In genomic region chr9:98230354-98230753, GRCh38 we compare ENCODE assay signal across 26 cellular contexts. TPM values are rescaled to one million over a fixed set of nuclear protein-coding genes. Genes with fewer than 3 reads are reported as not detected.
DNase-seq lines count a peak whose midpoint lies in the region; ATAC-seq and TF ChIP-seq lines count a peak whose summit lies in the region.
"Had no signal": no experiment of that assay in that cellular context is flagged by ENCODE, and none has a peak within 500 bp of the region (broad histone marks: within the 10 kb centered on the region; RNA-seq: fewer than 3 reads in every experiment).

No MANE protein-coding gene starts in this region.

- H3K27me3 Mint-ChIP-seq in dendritic cell treated with granulocyte-macrophage colony-stimulating factor and Interleukin-4, amounts not matched to agents 40 ng/mL and 50 ng/mL, for 4 days, result no peaks in the 10 kb centered on the region
- H3K27me3 Mint-ChIP-seq in nephron progenitor cell (ENCODE audit: low read depth, poor library complexity), result no peaks in the 10 kb centered on the region
- H3K27me3 Mint-ChIP-seq in activated T-helper 2 cell treated with anti-CD3 and anti-CD28 coated beads, Interferon-gamma antibody, Interleukin-2, Interleukin-4, amounts not matched to agents 10 μg/mL and 5 μg/mL and 100 μg/mL, durations not matched to agents 14 hours and 24 hours and 36 hours (ENCODE audit: low read depth), result no peaks in the 10 kb centered on the region
- H3K27me3 Mint-ChIP-seq: activated CD4-positive, alpha-beta T cell treated with anti-CD3 and anti-CD28 coated beads, Interleukin-2, amount 10 ng/mL, durations not matched to agents 24 days and 14 days; activated T-cell treated with anti-CD3 and anti-CD28 coated beads, Interleukin-2, amount 50 U/mL, for 24 hours; CD4-positive, alpha-beta memory T cell had no signal

- TF ChIP-seq CTCF in LNCaP clone FGC (IDR thresholded peaks at IDR 0.05; ENCODE audit: control insufficient read depth, extremely low read depth, insufficient read depth) (no peak), nephron progenitor cell (IDR thresholded peaks at IDR 0.05) (no peak), upper lobe of right lung (IDR thresholded peaks at IDR 0.05) (no peak)

- peak; percentile 87 for DNase-seq in LNCaP clone FGC (ENCODE audit: low read depth)
- DNase-seq in nephron progenitor cell, result no peak
- peak; percentile 43 for DNase-seq in upper lobe of right lung
- DNase-seq in activated T-helper 2 cell treated with anti-CD3 and anti-CD28 coated beads, Interferon-gamma antibody, Interleukin-2, Interleukin-4, amounts not matched to agents 10 μg/mL and 5 μg/mL and 100 μg/mL, durations not matched to agents 14 hours and 24 hours and 36 hours (ENCODE audit: low spot score), result no peak
- DNase-seq in NCI-H1105 treated with DMSO at 0.1 percent for 48 hours (lab: John Stamatoyannopoulos, UW), result no peak
- no peak for DNase-seq in inferior parietal cortex (ENCODE audit: extremely low spot score)
- DNase-seq: activated CD4-positive, alpha-beta T cell treated with anti-CD3 and anti-CD28 coated beads, Interleukin-2, amount 10 ng/mL, durations not matched to agents 24 days and 14 days; activated T-cell treated with anti-CD3 and anti-CD28 coated beads, Interleukin-2, amount 50 U/mL, for 24 hours; body of pancreas; CD4-positive, alpha-beta memory T cell; cerebellar nuclear complex; islet precursor cell; MG63; natural killer cell; NCI-H1417; NCI-H2081; NCI-H345; pancreas; SHP77; stimulated activated CD4-positive, alpha-beta T cell treated with anti-CD3 and anti-CD28 coated beads, Interleukin-12 subunit alpha, Interleukin-12 subunit beta, amount 100 ng/mL, for 4 hours; stimulated activated CD4-positive, alpha-beta T cell treated with anti-CD3 and anti-CD28 coated beads, Interleukin-4, amount 100 ng/mL, for 1 hour; T-helper 9 cell; WERI-Rb-1 had no signal

- peaks cover 84% of the 10 kb centered on the region for H3K36me3 ChIP-seq in upper lobe of right lung
- H3K36me3 ChIP-seq: pancreas had no signal

- no peaks in the 10 kb centered on the region for H3K9me3 Mint-ChIP-seq in dendritic cell treated with granulocyte-macrophage colony-stimulating factor and Interleukin-4, amounts not matched to agents 40 ng/mL and 50 ng/mL, for 4 days
- H3K9me3 Mint-ChIP-seq in nephron progenitor cell, result no peaks in the 10 kb centered on the region
- H3K9me3 Mint-ChIP-seq in activated T-helper 2 cell treated with anti-CD3 and anti-CD28 coated beads, Interferon-gamma antibody, Interleukin-2, Interleukin-4, amounts not matched to agents 10 μg/mL and 5 μg/mL and 100 μg/mL, durations not matched to agents 14 hours and 24 hours and 36 hours, result no peaks in the 10 kb centered on the region
- H3K9me3 Mint-ChIP-seq: activated CD4-positive, alpha-beta T cell treated with anti-CD3 and anti-CD28 coated beads, Interleukin-2, amount 10 ng/mL, durations not matched to agents 24 days and 14 days; activated T-cell treated with anti-CD3 and anti-CD28 coated beads, Interleukin-2, amount 50 U/mL, for 24 hours; CD4-positive, alpha-beta memory T cell; mesothelial cell of epicardium; natural killer cell had no signal

- no peaks in the 10 kb centered on the region for H3K9me3 ChIP-seq in upper lobe of right lung
- H3K9me3 ChIP-seq: body of pancreas, MG63, pancreas, right atrium auricular region had no signal

- H3K4me3 ChIP-seq in LNCaP clone FGC (ENCODE audit: low read depth, low read length) (no peak overlapping the region), upper lobe of right lung (no peak overlapping the region)
- H3K4me3 ChIP-seq: body of pancreas, MG63, pancreas, right atrium auricular region had no signal

- H3K4me1 ChIP-seq in upper lobe of right lung, result peaks cover 6% of the 10 kb centered on the region
- H3K4me1 ChIP-seq: pancreas, right atrium auricular region had no signal

- peaks cover 97% of the 10 kb centered on the region for H3K36me3 Mint-ChIP-seq in dendritic cell treated with granulocyte-macrophage colony-stimulating factor and Interleukin-4, amounts not matched to agents 40 ng/mL and 50 ng/mL, for 4 days (ENCODE audit: low read depth)
- no peaks in the 10 kb centered on the region for H3K36me3 Mint-ChIP-seq in nephron progenitor cell (ENCODE audit: low read depth)
- H3K36me3 Mint-ChIP-seq in activated T-helper 2 cell treated with anti-CD3 and anti-CD28 coated beads, Interferon-gamma antibody, Interleukin-2, Interleukin-4, amounts not matched to agents 10 μg/mL and 5 μg/mL and 100 μg/mL, durations not matched to agents 14 hours and 24 hours and 36 hours (ENCODE audit: low read depth), result no peaks in the 10 kb centered on the region

- H3K27ac Mint-ChIP-seq in dendritic cell treated with granulocyte-macrophage colony-stimulating factor and Interleukin-4, amounts not matched to agents 40 ng/mL and 50 ng/mL, for 4 days, result peak overlapping the region; percentile 58
- peak overlapping the region; percentile 16 for H3K27ac Mint-ChIP-seq in nephron progenitor cell
- no peak overlapping the region for H3K27ac Mint-ChIP-seq in activated T-helper 2 cell treated with anti-CD3 and anti-CD28 coated beads, Interferon-gamma antibody, Interleukin-2, Interleukin-4, amounts not matched to agents 10 μg/mL and 5 μg/mL and 100 μg/mL, durations not matched to agents 14 hours and 24 hours and 36 hours
- H3K27ac Mint-ChIP-seq: activated CD4-positive, alpha-beta T cell treated with anti-CD3 and anti-CD28 coated beads, Interleukin-2, amount 10 ng/mL, durations not matched to agents 24 days and 14 days; activated T-cell treated with anti-CD3 and anti-CD28 coated beads, Interleukin-2, amount 50 U/mL, for 24 hours; mesothelial cell of epicardium; natural killer cell had no signal

- H3K27me3 ChIP-seq in upper lobe of right lung, result no peaks in the 10 kb centered on the region
- H3K27me3 ChIP-seq: body of pancreas, MG63, pancreas, right atrium auricular region had no signal

- H3K4me1 Mint-ChIP-seq in dendritic cell treated with granulocyte-macrophage colony-stimulating factor and Interleukin-4, amounts not matched to agents 40 ng/mL and 50 ng/mL, for 4 days (ENCODE audit: low read depth), result peaks cover 10% of the 10 kb centered on the region
- H3K4me1 Mint-ChIP-seq in nephron progenitor cell, result peaks cover 40% of the 10 kb centered on the region
- H3K4me1 Mint-ChIP-seq in activated T-helper 2 cell treated with anti-CD3 and anti-CD28 coated beads, Interferon-gamma antibody, Interleukin-2, Interleukin-4, amounts not matched to agents 10 μg/mL and 5 μg/mL and 100 μg/mL, durations not matched to agents 14 hours and 24 hours and 36 hours (ENCODE audit: low read depth), result peaks cover 2% of the 10 kb centered on the region
- H3K4me1 Mint-ChIP-seq: activated CD4-positive, alpha-beta T cell treated with anti-CD3 and anti-CD28 coated beads, Interleukin-2, amount 10 ng/mL, durations not matched to agents 24 days and 14 days; mesothelial cell of epicardium; natural killer cell had no signal

- no peak overlapping the region for H3K27ac ChIP-seq in upper lobe of right lung
- H3K27ac ChIP-seq: body of pancreas, pancreas, right atrium auricular region, WERI-Rb-1 had no signal

- H3K4me3 Mint-ChIP-seq in dendritic cell treated with granulocyte-macrophage colony-stimulating factor and Interleukin-4, amounts not matched to agents 40 ng/mL and 50 ng/mL, for 4 days, result no peak overlapping the region
- H3K4me3 Mint-ChIP-seq in nephron progenitor cell, result no peak overlapping the region
- H3K4me3 Mint-ChIP-seq in activated T-helper 2 cell treated with anti-CD3 and anti-CD28 coated beads, Interferon-gamma antibody, Interleukin-2, Interleukin-4, amounts not matched to agents 10 μg/mL and 5 μg/mL and 100 μg/mL, durations not matched to agents 14 hours and 24 hours and 36 hours (ENCODE audit: low read depth), result no peak overlapping the region
- H3K4me3 Mint-ChIP-seq: activated CD4-positive, alpha-beta T cell treated with anti-CD3 and anti-CD28 coated beads, Interleukin-2, amount 10 ng/mL, durations not matched to agents 24 days and 14 days; activated T-cell treated with anti-CD3 and anti-CD28 coated beads, Interleukin-2, amount 50 U/mL, for 24 hours; CD4-positive, alpha-beta memory T cell; mesothelial cell of epicardium; natural killer cell had no signal

- ATAC-seq in upper lobe of right lung, result peak; percentile 26
- ATAC-seq: body of pancreas, natural killer cell, pancreas had no signal

- intact Hi-C loops in dendritic cell treated with granulocyte-macrophage colony-stimulating factor and Interleukin-4, amounts not matched to agents 40 ng/mL and 50 ng/mL, for 4 days (cut with micrococcal nuclease), result no loop called here
- intact Hi-C loops in upper lobe of right lung (cut with DNase I), result no loop called here
- intact Hi-C loops in activated T-helper 2 cell treated with anti-CD3 and anti-CD28 coated beads, Interferon-gamma antibody, Interleukin-2, Interleukin-4, amounts not matched to agents 10 μg/mL and 5 μg/mL and 100 μg/mL, durations not matched to agents 14 hours and 24 hours and 36 hours (cut with micrococcal nuclease), result no loop called here

RNA-seq across cellular contexts. Expression of gene TBC1D2, which starts 25.1 kb away (rescaled TPM):
- total RNA-seq in upper lobe of right lung, result 71.8 TPM
- total RNA-seq in activated T-helper 2 cell treated with anti-CD3 and anti-CD28 coated beads, Interferon-gamma antibody, Interleukin-2, Interleukin-4, amounts not matched to agents 10 μg/mL and 5 μg/mL and 100 μg/mL, durations not matched to agents 14 hours and 24 hours and 36 hours, result 1.3 and 1.5 TPM in 2 replicates

RNA-seq across cellular contexts. Expression of gene CORO2A, which starts 37.9 kb away (rescaled TPM):
- 20.0 TPM for total RNA-seq in upper lobe of right lung
- total RNA-seq in activated T-helper 2 cell treated with anti-CD3 and anti-CD28 coated beads, Interferon-gamma antibody, Interleukin-2, Interleukin-4, amounts not matched to agents 10 μg/mL and 5 μg/mL and 100 μg/mL, durations not matched to agents 14 hours and 24 hours and 36 hours, result 0.87 and 0.96 TPM in 2 replicates

Comparison
In these comparisons a context has a peak if more than half of its experiments do, and no peak if none do; other contexts are left out.
1. DNase-seq: peak in LNCaP clone FGC (single experiment) and upper lobe of right lung (single experiment); none in nephron progenitor cell (single experiment), activated T-helper 2 cell treated with anti-CD3 and anti-CD28 coated beads, Interferon-gamma antibody, Interleukin-2, Interleukin-4, amounts not matched to agents 10 μg/mL and 5 μg/mL and 100 μg/mL, durations not matched to agents 14 hours and 24 hours and 36 hours (single experiment), NCI-H1105 treated with DMSO at 0.1 percent for 48 hours (single experiment) and inferior parietal cortex (single experiment).
2. RNA of gene TBC1D2, which starts 25.1 kb away (total RNA-seq): 71.8 TPM in upper lobe of right lung (single experiment); 1.3 to 1.5 TPM in activated T-helper 2 cell treated with anti-CD3 and anti-CD28 coated beads, Interferon-gamma antibody, Interleukin-2, Interleukin-4, amounts not matched to agents 10 μg/mL and 5 μg/mL and 100 μg/mL, durations not matched to agents 14 hours and 24 hours and 36 hours; every median in the first group is over 10 times any median in the second.
3. RNA of gene CORO2A, which starts 37.9 kb away (total RNA-seq): 20.0 TPM in upper lobe of right lung (single experiment); 0.87 to 0.96 TPM in activated T-helper 2 cell treated with anti-CD3 and anti-CD28 coated beads, Interferon-gamma antibody, Interleukin-2, Interleukin-4, amounts not matched to agents 10 μg/mL and 5 μg/mL and 100 μg/mL, durations not matched to agents 14 hours and 24 hours and 36 hours; every median in the first group is over 10 times any median in the second.